ENCODE assay signal across 9 cellular contexts in the genomic region with DNA sequence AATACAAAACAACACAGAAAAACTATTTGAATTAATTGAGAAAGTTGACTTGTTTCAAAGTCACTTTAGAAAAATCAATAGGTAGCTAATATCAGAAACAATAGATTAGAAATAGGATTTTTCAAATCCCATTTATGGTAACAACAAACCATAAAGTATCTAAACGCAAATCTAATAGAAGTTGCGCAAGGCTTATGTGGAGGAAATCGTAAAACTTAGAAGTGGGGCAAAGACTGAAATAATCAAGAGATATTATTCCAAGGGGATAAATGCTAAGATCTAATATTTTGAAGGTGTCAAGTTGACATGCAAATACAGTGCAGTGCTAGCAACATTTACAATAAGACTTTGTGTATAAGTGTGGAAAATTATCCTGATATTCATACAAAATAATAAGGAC.
"Had no signal": no experiment of that assay in that cellular context is flagged by ENCODE, and none has a peak within 500 bp of the region (broad histone marks: within the 10 kb centered on the region; RNA-seq: fewer than 3 reads in every experiment).

No MANE protein-coding gene starts in this region.

- H3K36me3 ChIP-seq: HAP-1 had no signal

- H3K4me2 ChIP-seq: GM23338 had no signal

- FAIRE-seq: H54 had no signal

- H3K9me3 Mint-ChIP-seq: GM23338, HFFc6 had no signal

- H3K9ac ChIP-seq: GM23248 had no signal

- H3K4me1 ChIP-seq: HAP-1 had no signal

- H3K27ac ChIP-seq: GM23248 had no signal

- H2AFZ ChIP-seq: GM23248, GM23338 had no signal

- H3K27ac Mint-ChIP-seq: GM23338, HFFc6 had no signal

- H3K4me3 ChIP-seq: GM23248, GM23338, HAP-1 had no signal

- H3K9me3 ChIP-seq: HAP-1 had no signal

- H3K4me1 Mint-ChIP-seq: GM23338 had no signal

- ATAC-seq: GM23338, HCT116 had no signal

- DNase-seq: GM23248, GOT3, H7, HCEC 1CT, HFFc6 had no signal

- H3K4me3 Mint-ChIP-seq: GM23338, HFFc6 had no signal
